ENCODE assay signal across 9 cellular contexts in the genomic region with DNA sequence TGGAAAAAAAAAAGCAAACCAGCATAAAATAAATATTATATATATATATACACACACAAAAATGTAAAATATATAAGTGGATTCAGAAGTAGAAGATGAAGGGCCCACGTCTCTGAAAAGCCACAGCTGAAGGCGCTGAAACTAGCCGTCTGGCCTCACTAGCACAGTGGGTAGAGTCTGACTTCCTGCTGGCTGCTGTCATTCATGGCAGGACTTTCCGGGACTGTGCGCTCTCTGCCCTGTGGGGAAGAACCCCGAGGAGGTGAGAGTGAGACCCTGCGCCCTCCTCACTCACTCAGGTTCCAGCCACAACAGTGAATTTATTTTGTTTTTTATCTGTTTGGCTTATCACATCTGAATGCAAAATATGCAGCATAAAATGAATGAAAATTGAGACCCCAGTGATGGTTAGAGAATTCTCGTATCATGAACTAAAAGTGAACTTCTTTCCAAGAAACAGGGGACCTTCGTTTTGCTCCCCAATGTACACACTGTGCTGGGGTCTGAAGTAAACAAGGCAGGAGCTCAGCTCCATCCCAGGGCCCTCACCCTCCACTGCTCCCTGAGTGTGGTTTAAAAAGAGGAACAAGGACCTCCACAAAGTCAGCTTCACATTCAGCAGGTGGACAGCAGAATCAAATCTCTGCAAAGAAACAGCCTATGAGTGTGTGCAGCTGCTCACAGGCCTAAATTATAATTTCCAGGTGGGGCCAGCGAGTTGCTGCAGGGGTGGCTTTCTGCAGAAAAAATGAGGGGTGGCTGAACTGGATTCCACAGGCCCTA. TPM values are rescaled to one million over a fixed set of nuclear protein-coding genes. Genes with fewer than 3 reads are reported as not detected.
DNase-seq lines count a peak whose midpoint lies in the region; ATAC-seq and TF ChIP-seq lines count a peak whose summit lies in the region.
"Had no signal": no experiment of that assay in that cellular context is flagged by ENCODE, and none has a peak within 500 bp of the region (broad histone marks: within the 10 kb centered on the region; RNA-seq: fewer than 3 reads in every experiment).

No MANE protein-coding gene starts in this region.

- DNase-seq in memory B cell (ENCODE audit: low spot score in 2 of 2), result peak; percentile 40 to 54
- no peak for DNase-seq in activated naive CD4-positive, alpha-beta T cell treated with anti-CD3 and anti-CD28 coated beads, Interleukin-2, amount 10 ng/mL, durations not matched to agents 7 days and 5 days
- DNase-seq in H9, result no peak
- DNase-seq in NCI-H1930 (lab: John Stamatoyannopoulos, UW), result no peak
- no peak for DNase-seq in activated CD4-positive, alpha-beta T cell treated with anti-CD3 and anti-CD28 coated beads, Interleukin-2, amount 50 U/mL, for 4 hours
- DNase-seq: stimulated activated CD4-positive, alpha-beta T cell treated with anti-CD3 and anti-CD28 coated beads, Interleukin-4, amount 100 ng/mL, for 4 hours had no signal

- H3K79me2 ChIP-seq in H9 (ENCODE audit: insufficient read depth, low read length), result 0 out of 2 replicates have a peak, but pooled peaks cover 2% of the 10 kb centered on the region

- H3K4ac ChIP-seq in H9 (ENCODE audit: low read depth, low read length), result no peak overlapping the region

- no peak overlapping the region for H2BK12ac ChIP-seq in H9 (ENCODE audit: insufficient read length, low read depth, low read length)

- H3T11ph ChIP-seq in H9 (ENCODE audit: low read length), result no peak overlapping the region

- H4K91ac ChIP-seq in H9 (ENCODE audit: insufficient read length, low read depth, low read length), result no peak overlapping the region

- H3K36me3 Mint-ChIP-seq in memory B cell, result peaks cover under 1% of the 10 kb centered on the region
- no peaks in the 10 kb centered on the region for H3K36me3 Mint-ChIP-seq in activated naive CD4-positive, alpha-beta T cell treated with anti-CD3 and anti-CD28 coated beads, Interleukin-2, amount 10 ng/mL, durations not matched to agents 7 days and 5 days
- no peaks in the 10 kb centered on the region for H3K36me3 Mint-ChIP-seq in H9 (ENCODE audit: insufficient read depth in 1 of 3, low read depth in 3 of 3)

- H2BK120ac ChIP-seq in H9 (ENCODE audit: low read depth, low read length, poor library complexity, severe bottlenecking), result no peak overlapping the region

- no peak overlapping the region for H4K5ac ChIP-seq in H9 (ENCODE audit: insufficient read length, low read depth, low read length)

- H2AFZ ChIP-seq in H9 (ENCODE audit: low read length), result no peak overlapping the region

- no peak overlapping the region for H3K18ac ChIP-seq in H9 (ENCODE audit: insufficient read length, low read depth, low read length)

- no peak overlapping the region for H2BK5ac ChIP-seq in H9 (ENCODE audit: insufficient read length, low read length)

- H3K4me1 Mint-ChIP-seq in memory B cell, result peaks cover 33% of the 10 kb centered on the region
- peaks cover 9% of the 10 kb centered on the region for H3K4me1 Mint-ChIP-seq in activated naive CD4-positive, alpha-beta T cell treated with anti-CD3 and anti-CD28 coated beads, Interleukin-2, amount 10 ng/mL, durations not matched to agents 7 days and 5 days
- H3K4me1 Mint-ChIP-seq in H9, result peaks cover 27 to 29% of the 10 kb centered on the region in 2 experiments

- H3K4me3 Mint-ChIP-seq in memory B cell, result peak overlapping the region; percentile 71
- H3K4me3 Mint-ChIP-seq in activated naive CD4-positive, alpha-beta T cell treated with anti-CD3 and anti-CD28 coated beads, Interleukin-2, amount 10 ng/mL, durations not matched to agents 7 days and 5 days, result no peak overlapping the region
- H3K4me3 Mint-ChIP-seq in H9, result no peak overlapping the region

- no peak overlapping the region for H3K27ac ChIP-seq in H9 (ENCODE audit: insufficient read length, low read depth, low read length)

- H3K4me1 ChIP-seq in H9 (ENCODE audit: insufficient read depth, low read length), result peaks cover 3% of the 10 kb centered on the region; the same call in 1 of the 2 replicates

- no peak overlapping the region for H2AK5ac ChIP-seq in H9 (ENCODE audit: insufficient read length, low read length)

- no peak overlapping the region for H3K4me2 ChIP-seq in H9 (ENCODE audit: insufficient read depth, insufficient read length, low read length)

- H2BK20ac ChIP-seq in H9 (ENCODE audit: low read depth, low read length, poor library complexity, severe bottlenecking), result no peak overlapping the region

- no peak overlapping the region for H3K14ac ChIP-seq in H9 (ENCODE audit: insufficient read depth, low read length)

- H3K27ac Mint-ChIP-seq in memory B cell, result peak overlapping the region; percentile 41
- H3K27ac Mint-ChIP-seq in activated naive CD4-positive, alpha-beta T cell treated with anti-CD3 and anti-CD28 coated beads, Interleukin-2, amount 10 ng/mL, durations not matched to agents 7 days and 5 days, result no peak overlapping the region
- H3K27ac Mint-ChIP-seq in H9, result no peak overlapping the region

- H3K23me2 ChIP-seq in H9 (ENCODE audit: insufficient read length, low read depth, low read length, poor library complexity, severe bottlenecking), result no peaks in the 10 kb centered on the region

- H2BK15ac ChIP-seq in H9 (ENCODE audit: low read depth, low read length), result no peak overlapping the region

- H3K27me3 Mint-ChIP-seq in memory B cell (no peaks in the 10 kb centered on the region), H9 (ENCODE audit: low read depth) (no peaks in the 10 kb centered on the region)
- H3K27me3 Mint-ChIP-seq in activated naive CD4-positive, alpha-beta T cell treated with anti-CD3 and anti-CD28 coated beads, Interleukin-2, amount 10 ng/mL, durations not matched to agents 7 days and 5 days, result no peaks in the 10 kb centered on the region

- ATAC-seq in GM18868 (IDR thresholded peaks at IDR 0.05; ENCODE audit: unreplicated experiment) (peak; percentile 68), GM21737 (IDR thresholded peaks at IDR 0.05; ENCODE audit: unreplicated experiment) (peak; percentile 65), HG03521 (IDR thresholded peaks at IDR 0.05; ENCODE audit: unreplicated experiment) (peak; percentile 78), memory B cell (ENCODE audit: low read depth) (peak; percentile 88)

- H3K9ac ChIP-seq in H9 (ENCODE audit: extremely low read depth, insufficient read length, low read length), result no peak overlapping the region

- peaks cover 2% of the 10 kb centered on the region for H3K79me1 ChIP-seq in H9 (ENCODE audit: insufficient read depth, low read depth, low read length, poor library complexity, severe bottlenecking)

- no peak overlapping the region for H4K8ac ChIP-seq in H9 (replicated peaks; ENCODE audit: insufficient read length, low read depth, low read length)

- H3K27me3 ChIP-seq in H9 (ENCODE audit: insufficient read depth, low read length), result no peaks in the 10 kb centered on the region

- no peaks in the 10 kb centered on the region for H3K9me3 Mint-ChIP-seq in memory B cell
- no peaks in the 10 kb centered on the region for H3K9me3 Mint-ChIP-seq in activated naive CD4-positive, alpha-beta T cell treated with anti-CD3 and anti-CD28 coated beads, Interleukin-2, amount 10 ng/mL, durations not matched to agents 7 days and 5 days
- H3K9me3 Mint-ChIP-seq in H9, result no peaks in the 10 kb centered on the region

- CTCF ChIA-PET in activated naive CD4-positive, alpha-beta T cell treated with anti-CD3 and anti-CD28 coated beads, Interleukin-2, amount 10 ng/mL, durations not matched to agents 7 days and 5 days (lab: Charles Lee), result interaction anchor here (1.1 kb wide), 1 partner anchor 188 kb away, joined by 3 read pairs; no protein-coding TSS in a partner anchor

- no peak overlapping the region for H3K56ac ChIP-seq in H9 (ENCODE audit: insufficient read length, low read depth, low read length)

- no peaks in the 10 kb centered on the region for H4K20me1 ChIP-seq in H9 (ENCODE audit: control insufficient read depth, insufficient read depth, insufficient read length)

- H3K23ac ChIP-seq in H9 (ENCODE audit: insufficient read length, low read depth, low read length), result no peak overlapping the region

- no peak for TF ChIP-seq CTCF in H9 (conservative IDR thresholded peaks at IDR 0.05)

- H3K9me3 ChIP-seq in H9 (ENCODE audit: control insufficient read depth, low read depth, low read length), result no peaks in the 10 kb centered on the region

- WGBS in H9 (ENCODE audit: extremely low coverage, insufficient read length, low lambda C conversion rate), result no CpG with 5 or more reads among the region's 10 CpGs

RNA-seq across cellular contexts. Expression of a gene that starts 1.3 kb away (rescaled TPM):
- 0.28 and 0.29 TPM in 2 replicates for total RNA-seq in H9 (2021)

RNA-seq across cellular contexts. Expression of a gene that starts 39.2 kb away (rescaled TPM):
- total RNA-seq in H9 (2021), result 10.4 and 12.3 TPM in 2 replicates

Comparison
In these comparisons a context has a peak if more than half of its experiments do, and no peak if none do; other contexts are left out.
1. DNase-seq: peak in memory B cell (2 of 2); none in activated naive CD4-positive, alpha-beta T cell treated with anti-CD3 and anti-CD28 coated beads, Interleukin-2, amount 10 ng/mL, durations not matched to agents 7 days and 5 days (single experiment), H9 (single experiment), NCI-H1930 (0 of 2) and activated CD4-positive, alpha-beta T cell treated with anti-CD3 and anti-CD28 coated beads, Interleukin-2, amount 50 U/mL, for 4 hours (0 of 2).
2. Peak in every context shown above with its lines, with median percentiles within 50 percentile points of each other: ATAC-seq.